12 cellular contexts compared by ENCODE assay signal in the genomic region with DNA sequence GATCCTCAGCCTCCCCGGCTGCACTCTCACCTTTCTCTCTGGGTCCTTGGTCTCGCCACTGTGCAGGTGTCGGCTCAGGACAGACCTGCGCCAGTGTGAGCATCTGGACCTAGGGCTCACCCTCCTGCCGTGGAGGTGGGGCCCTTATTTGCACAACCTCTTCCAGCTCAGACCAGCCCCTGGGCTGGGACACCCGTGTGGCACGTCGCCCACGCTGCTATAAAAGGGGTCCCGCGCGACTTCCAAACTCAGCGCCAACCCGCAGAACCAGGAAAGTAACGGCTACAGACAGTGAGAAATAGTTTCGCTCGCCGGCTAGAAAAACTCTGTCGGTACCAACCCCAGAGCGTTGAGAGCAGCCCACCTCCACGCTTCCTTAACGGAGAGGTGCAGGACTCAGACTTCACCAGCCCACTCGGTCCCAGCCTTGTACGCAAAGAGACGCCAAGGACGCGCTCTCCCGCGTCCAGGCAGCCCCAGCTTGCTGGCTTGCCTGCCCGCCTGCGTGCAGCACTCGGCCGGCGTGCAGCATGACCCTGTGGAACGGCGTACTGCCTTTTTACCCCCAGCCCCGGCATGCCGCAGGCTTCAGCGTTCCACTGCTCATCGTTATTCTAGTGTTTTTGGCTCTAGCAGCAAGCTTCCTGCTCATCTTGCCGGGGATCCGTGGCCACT. TPM values are rescaled to one million over a fixed set of nuclear protein-coding genes. Genes with fewer than 3 reads are reported as not detected.
A peak's percentile ranks its signal among the peaks of the same experiment; 100 is the strongest.
DNase-seq lines count a peak whose midpoint lies in the region; ATAC-seq, FAIRE-seq and TF ChIP-seq lines count a peak whose summit lies in the region.
"Had no signal": no experiment of that assay in that cellular context is flagged by ENCODE, and none has a peak within 500 bp of the region (broad histone marks: within the 10 kb centered on the region; RNA-seq: fewer than 3 reads in every experiment).

Gene DUOX2 (minus strand): TSS at position 97 of the 675 bp plus-strand sequence. CDS start 761 bp downstream, outside the sequence.
Gene DUOXA2 (plus strand): TSS at position 251 of the 675 bp plus-strand sequence. CDS start 280 bp downstream, at position 531.

- H3K4me1 ChIP-seq in GM12878 (ENCODE audit: control insufficient read depth, insufficient read depth, low read length) (no peaks in the 10 kb centered on the region; the same call in 1 of the 2 replicates), gastrocnemius medialis (peaks cover 7 to 15% of the 10 kb centered on the region in 2 donors)

- peak within 1 kb of the TSS; percentile 50 for H3K4me3 Mint-ChIP-seq in CD4-positive, alpha-beta T cell
- H3K4me3 Mint-ChIP-seq in nephron: peak within 1 kb of the TSS; percentile 34 to 44 (median 42)

- no peak within 1 kb of the TSS for H2AFZ ChIP-seq in GM12878 (ENCODE audit: control insufficient read depth, low read depth, low read length)

- H3K79me2 ChIP-seq in GM12878 (ENCODE audit: control insufficient read depth, insufficient read depth, low read length): no peaks in the 10 kb centered on the region

- in situ Hi-C loops in GM12878 (cut with MboI) (loop anchor here (10.0 kb wide), 1 partner anchor 61 kb away; no protein-coding TSS in a partner anchor), gastrocnemius medialis (cut with MboI; ENCODE audit: low sequenced_read_pairs in 4 of 4) (no loop called here)

- no peak for FAIRE-seq in GM12878 (lab: Jason Lieb, UNC)
- FAIRE-seq: K562 had no signal

- H3K4me3 ChIP-seq in H7 (ENCODE audit: insufficient read depth, low read depth, low read length) (peak within 1 kb of the TSS; percentile 24; the same call in 1 of the 2 replicates), GM12878 (0 out of 2 replicates have a peak within 1 kb of the TSS, but pooled peaks have one; percentile 5), gastrocnemius medialis (peak within 1 kb of the TSS in 1 of 4 donors; percentile 17)
- H3K4me3 ChIP-seq: K562 had no signal

- peaks cover 86% of the 10 kb centered on the region for H3K27me3 Mint-ChIP-seq in CD4-positive, alpha-beta T cell
- peaks cover 85% of the 10 kb centered on the region for H3K27me3 Mint-ChIP-seq in nephron (ENCODE audit: low read depth)

- H3K4me2 ChIP-seq in GM12878 (ENCODE audit: control insufficient read depth, insufficient read depth): peak within 1 kb of the TSS; percentile 39; the same call in 1 of the 2 replicates

- H3K27ac Mint-ChIP-seq in CD4-positive, alpha-beta T cell: no peak within 1 kb of the TSS
- no peak within 1 kb of the TSS for H3K27ac Mint-ChIP-seq in nephron

- no peaks in the 10 kb centered on the region for H4K20me1 ChIP-seq in GM12878 (ENCODE audit: control insufficient read depth, insufficient read depth)

- CTCF ChIA-PET in CD4-positive, alpha-beta T cell (lab: Charles Lee): no interaction called here
- CTCF ChIA-PET in GM12878 (lab: Yijun Ruan, JAX): interaction anchor here (0.6 to 1.3 kb wide), 3 partner anchors 12 to 315 kb away, joined by 4 to 5 read pairs (median 5); no protein-coding TSS in a partner anchor

- no peaks in the 10 kb centered on the region for H3K36me3 ChIP-seq in H7 (replicated peaks; ENCODE audit: control insufficient read depth, insufficient read depth, low read length)
- H3K36me3 ChIP-seq in GM12878 (ENCODE audit: control insufficient read depth in 2 of 2, insufficient read depth in 2 of 2, low read length in 1 of 2): no peaks in the 10 kb centered on the region
- H3K36me3 ChIP-seq in gastrocnemius medialis: no peaks in the 10 kb centered on the region

- no peak within 1 kb of the TSS for H3K27ac ChIP-seq in CD4-positive, alpha-beta T cell (ENCODE audit: low read depth, low read length)
- H3K27ac ChIP-seq in GM12878 (ENCODE audit: control insufficient read depth, insufficient read depth): no peak within 1 kb of the TSS
- no peak within 1 kb of the TSS for H3K27ac ChIP-seq in gastrocnemius medialis
- H3K27ac ChIP-seq: VCaP had no signal

- no peak for TF ChIP-seq EP300 in GM12878 (IDR thresholded peaks at IDR 0.05; ENCODE audit: borderline replicate concordance in 1 of 2, control insufficient read depth in 1 of 2, low read depth in 2 of 2, low read length in 2 of 2)

- intact Hi-C loops in CD4-positive, alpha-beta T cell (cut with DNase I, micrococcal nuclease): no loop called here
- intact Hi-C loops in GM12878 (cut with micrococcal nuclease; ENCODE audit: unreplicated experiment): no loop called here
- intact Hi-C loops in gastrocnemius medialis (cut with DNase I; ENCODE audit: low total_unique reads): no loop called here

- no peaks in the 10 kb centered on the region for H3K36me3 Mint-ChIP-seq in CD4-positive, alpha-beta T cell (ENCODE audit: low read depth)
- no peaks in the 10 kb centered on the region for H3K36me3 Mint-ChIP-seq in nephron (ENCODE audit: low read depth)

- peaks cover 62% of the 10 kb centered on the region for H3K4me1 Mint-ChIP-seq in CD4-positive, alpha-beta T cell (ENCODE audit: low read depth)
- peaks cover 11% of the 10 kb centered on the region for H3K4me1 Mint-ChIP-seq in nephron

- H3K9ac ChIP-seq in GM12878 (ENCODE audit: control insufficient read depth, insufficient read depth, low read length): no peak within 1 kb of the TSS

- DNase-seq in CD4-positive, alpha-beta T cell: no peak
- DNase-seq in H7 (peak; percentile 70), GM12878 (ENCODE audit: low read depth, low spot score) (no peak), activated gamma-delta T cell treated with Interleukin-2 at 50 U/mL for 16 hours (no peak), putamen (ENCODE audit: low spot score) (no peak), gastrocnemius medialis (no peak)
- DNase-seq: NCI-H82 had no signal

- H3K9me3 ChIP-seq in CD4-positive, alpha-beta T cell (ENCODE audit: control insufficient read depth, low read length): no peaks in the 10 kb centered on the region
- H3K9me3 ChIP-seq in GM12878 (replicated peaks; ENCODE audit: control insufficient read depth, insufficient read depth, low read length) (no peaks in the 10 kb centered on the region), gastrocnemius medialis (no peaks in the 10 kb centered on the region)

- POLR2A ChIA-PET in CD4-positive, alpha-beta T cell (lab: Charles Lee): interaction anchor here (0.5 kb wide), 1 partner anchor 894 kb away, joined by 4 read pairs; no protein-coding TSS in a partner anchor
- POLR2A ChIA-PET in GM12878 (lab: Charles Lee): no interaction called here

- peaks cover 78% of the 10 kb centered on the region for H3K27me3 ChIP-seq in CD4-positive, alpha-beta T cell (ENCODE audit: control insufficient read depth, insufficient read depth, low read length)
- H3K27me3 ChIP-seq in H7 (ENCODE audit: control insufficient read depth, insufficient read depth, low read length) (peaks cover 85% of the 10 kb centered on the region), GM12878 (replicated peaks in 1 of 2; ENCODE audit: control insufficient read depth in 2 of 2, insufficient read depth in 2 of 2, low read length in 1 of 2) (peaks cover 24 to 39% of the 10 kb centered on the region in 2 experiments), gastrocnemius medialis (peaks cover 78 to 81% (median 80%) of the 10 kb centered on the region in 3 donors)

- BruUV-seq in GM12878 (replicated peaks; lab: Mats Ljungman, UMichigan): no TSS peak

- SMC1A ChIA-PET in GM12878 (lab: Charles Lee; ENCODE audit: uncharacterized antibody, unreplicated experiment): no interaction called here

- H3K9me3 Mint-ChIP-seq in CD4-positive, alpha-beta T cell: no peaks in the 10 kb centered on the region
- H3K9me3 Mint-ChIP-seq in nephron: no peaks in the 10 kb centered on the region

- TF ChIP-seq POLR2A in GM12878 (IDR thresholded peaks at IDR 0.05; ENCODE audit: low read depth, low read length): no peak
- TF ChIP-seq POLR2A in gastrocnemius medialis (IDR thresholded peaks at IDR 0.05): no peak

- no peak for TF ChIP-seq CTCF in CD4-positive, alpha-beta T cell (IDR thresholded peaks at IDR 0.05)
- TF ChIP-seq CTCF in GM12878 (IDR thresholded peaks at IDR 0.05 in 2 of 3, conservative IDR thresholded peaks at IDR 0.05 in 1 of 3; ENCODE audit: control insufficient read depth in 2 of 3, extremely low read depth in 1 of 3, insufficient read depth in 1 of 3, low read depth in 3 of 3, low read length in 3 of 3) (no peak), nephron (IDR thresholded peaks at IDR 0.05; ENCODE audit: unreplicated experiment in 3 of 3) (no peak), gastrocnemius medialis (IDR thresholded peaks at IDR 0.05 in 4 of 5, conservative IDR thresholded peaks at IDR 0.05 in 1 of 5) (no peak)

- RAD21 ChIA-PET in GM12878 (lab: Charles Lee; ENCODE audit: unreplicated experiment): no interaction called here

- no peak for TF ChIP-seq RAD21 in GM12878 (IDR thresholded peaks at IDR 0.05; ENCODE audit: insufficient read depth, low read depth, low read length)

- 2% methylated on average over 42 of the region's 42 CpGs for WGBS in GM12878 (ENCODE audit: insufficient coverage, insufficient replicate concordance, low lambda C conversion rate, missing lambda C conversion rate)

- ATAC-seq in CD4-positive, alpha-beta T cell (ENCODE audit: poor library complexity): no peak
- ATAC-seq in GM12878 (no peak), gastrocnemius medialis (no peak), GM18517 (IDR thresholded peaks at IDR 0.05; ENCODE audit: unreplicated experiment) (no peak)
- ATAC-seq: K562 had no signal

RNA-seq across cellular contexts. Expression of gene DUOX2, which starts in this region (rescaled TPM):
- under 1 TPM; 0.05 to 0.08 TPM for total RNA-seq in CD4-positive, alpha-beta T cell
- 0.15 TPM in 1 of 2 replicates, not detected in the other for total RNA-seq in H7 (2014; rRNA removed; shearing (Covaris generic))
- 0.13 TPM in 1 of 2 replicates, not detected in the other for total RNA-seq in GM12878 (2013; cell fraction: nucleolus; rRNA removed)
- not detected in 2 replicates for total RNA-seq in GM12878 (2014; rRNA removed)
- total RNA-seq in GM12878 (2014; rRNA removed; fragmentation: Illumina TruSeq; extraction: Trizol): not detected in 2 replicates
- total RNA-seq in GM12878 (2021): 0.05 and 0.16 TPM in 2 replicates
- not detected for polyA plus RNA-seq in GM12878 (2011; ENCODE audit: low read depth)
- polyA plus RNA-seq in GM12878 (2011; rRNA removed): not detected in 2 replicates
- 0.01 TPM in 1 of 2 replicates, not detected in the other for polyA plus RNA-seq in GM12878 (2011; cell fraction: cytosol; rRNA removed)
- polyA plus RNA-seq in GM12878 (2011; cell fraction: nucleus; rRNA removed): 0.09 and 0.25 TPM in 2 replicates
- polyA plus RNA-seq in GM12878 (2012): 0.04 TPM in 1 of 2 replicates, not detected in the other
- not detected in 2 replicates for polyA plus RNA-seq in GM12878 (2014; fragmentation: Illumina TruSeq; extraction: Trizol)
- not detected for polyA plus RNA-seq in GM12878 (2014; fragmentation: Nextera tagmentation; extraction: Ambion mirVana)
- polyA plus RNA-seq in GM12878 (2014; rRNA removed): not detected in 2 replicates
- polyA plus RNA-seq in GM12878 (2016; fragmentation: Nextera tagmentation; extraction: Ambion mirVana): not detected
- not detected in 2 replicates for polyA minus RNA-seq in GM12878 (2011; rRNA and poly(A)+ RNA removed)
- not detected in 2 replicates for polyA minus RNA-seq in GM12878 (2011; cell fraction: cytosol; rRNA and poly(A)+ RNA removed)
- not detected in 2 replicates for polyA minus RNA-seq in GM12878 (2011; cell fraction: nucleus; rRNA and poly(A)+ RNA removed)
- total RNA-seq in gastrocnemius medialis: not detected

RNA-seq across cellular contexts. Expression of gene DUOXA2, which starts in this region (rescaled TPM):
- total RNA-seq in CD4-positive, alpha-beta T cell: not detected
- total RNA-seq in H7 (2014; rRNA removed; shearing (Covaris generic)): not detected in 2 replicates
- total RNA-seq in GM12878 (2013; cell fraction: nucleolus; rRNA removed): not detected in 2 replicates
- total RNA-seq in GM12878 (2014; rRNA removed) (not detected in 2 replicates), GM12878 (2014; rRNA removed; fragmentation: Illumina TruSeq; extraction: Trizol) (not detected in 2 replicates), GM12878 (2021) (not detected in 2 replicates), gastrocnemius medialis (not detected)
- polyA plus RNA-seq in GM12878 (2011; ENCODE audit: low read depth): not detected
- polyA plus RNA-seq in GM12878 (2011; rRNA removed) (not detected in 2 replicates), GM12878 (2014; fragmentation: Illumina TruSeq; extraction: Trizol) (not detected in 2 replicates), GM12878 (2014; fragmentation: Nextera tagmentation; extraction: Ambion mirVana) (not detected), GM12878 (2014; rRNA removed) (not detected in 2 replicates), GM12878 (2016; fragmentation: Nextera tagmentation; extraction: Ambion mirVana) (not detected)
- 0.03 TPM in 1 of 2 replicates, not detected in the other for polyA plus RNA-seq in GM12878 (2011; cell fraction: cytosol; rRNA removed)
- polyA plus RNA-seq in GM12878 (2011; cell fraction: nucleus; rRNA removed): 0.09 TPM in 1 of 2 replicates, not detected in the other
- not detected in 2 replicates for polyA plus RNA-seq in GM12878 (2012)
- polyA minus RNA-seq in GM12878 (2011; rRNA and poly(A)+ RNA removed): not detected in 2 replicates
- polyA minus RNA-seq in GM12878 (2011; cell fraction: cytosol; rRNA and poly(A)+ RNA removed): not detected in 2 replicates
- polyA minus RNA-seq in GM12878 (2011; cell fraction: nucleus; rRNA and poly(A)+ RNA removed): not detected in 2 replicates
- total RNA-seq: aorta, K562 had no signal
- polyA plus RNA-seq: K562 had no signal

Comparison
In these comparisons a context has a peak if more than half of its experiments do, and no peak if none do; other contexts are left out.
1. Peak in DNase-seq and H3K4me3 ChIP-seq in H7; RNA of the genes that start here not detected or under 1 TPM.